In genomic region chr2:145753209-145753608, GRCh38 we compare ENCODE assay signal across 15 cellular contexts.
DNase-seq lines count a peak whose midpoint lies in the region; ATAC-seq, FAIRE-seq and TF ChIP-seq lines count a peak whose summit lies in the region.
"Had no signal": no experiment of that assay in that cellular context is flagged by ENCODE, and none has a peak within 500 bp of the region (broad histone marks: within the 10 kb centered on the region; RNA-seq: fewer than 3 reads in every experiment).

No MANE protein-coding gene starts in this region.

- TF ChIP-seq CTCF in HepG2 (CRISPR knock-in tag; IDR thresholded peaks at IDR 0.05) (no peak), right lobe of liver (IDR thresholded peaks at IDR 0.05) (no peak), neural progenitor cell (IDR thresholded peaks at IDR 0.05) (no peak), upper lobe of right lung (IDR thresholded peaks at IDR 0.05) (no peak)

- in situ Hi-C loops in HepG2 (cut with HindIII; ENCODE audit: extremely low pct_ligation_motif_present, low pct_unique_long_range_greater_than_20kb) = no loop called here

- H3K9me3 ChIP-seq in HepG2 (ENCODE audit: low read length) = no peaks in the 10 kb centered on the region
- H3K9me3 ChIP-seq in right lobe of liver = no peaks in the 10 kb centered on the region
- H3K9me3 ChIP-seq in neural progenitor cell (ENCODE audit: low read depth) = no peaks in the 10 kb centered on the region
- no peaks in the 10 kb centered on the region for H3K9me3 ChIP-seq in upper lobe of right lung
- H3K9me3 ChIP-seq: Caco-2 had no signal

- no TSS peak for BruUV-seq in HepG2 (replicated peaks; lab: Mats Ljungman, UMichigan)

- H3K4me2 ChIP-seq in HepG2 (ENCODE audit: low read depth, low read length) (peak overlapping the region; percentile 19; the same call in 1 of the 2 replicates), neural progenitor cell (peak overlapping the region; percentile 47)

- POLR2A ChIA-PET in HepG2 (lab: Yijun Ruan, JAX) = interaction anchor here (0.7 to 3.2 kb wide), 5 partner anchors 8 to 70 kb away, joined by 3 to 31 read pairs (median 10); no protein-coding TSS in a partner anchor

- intact Hi-C loops in HepG2 (cut with micrococcal nuclease; ENCODE audit: unreplicated experiment) = loop anchor here (2.0 kb wide), 1 partner anchor 70 kb away; no protein-coding TSS in a partner anchor
- intact Hi-C loops in right lobe of liver (cut with DNase I) = no loop called here
- intact Hi-C loops in dendritic cell treated with granulocyte-macrophage colony-stimulating factor and Interleukin-4, amounts not matched to agents 40 ng/mL and 50 ng/mL, for 4 days (cut with micrococcal nuclease) = loop anchor here (5.0 to 10.0 kb wide), 2 partner anchors 1146 to 1608 kb away; no protein-coding TSS in a partner anchor
- intact Hi-C loops in upper lobe of right lung (cut with DNase I) = no loop called here

- DNase-seq in HepG2 (ENCODE audit: low spot score) = no peak
- no peak for DNase-seq in right lobe of liver
- DNase-seq in neural progenitor cell (ENCODE audit: low spot score) = peak; percentile 69
- DNase-seq in upper lobe of right lung = no peak
- DNase-seq in cortex of kidney (lab: John Stamatoyannopoulos, UW) = no peak
- DNase-seq in HCEC 1CT = no peak
- no peak for DNase-seq in activated naive CD4-positive, alpha-beta T cell treated with Interleukin-2 at 50 U/mL for 16 hours
- DNase-seq: activated T-cell treated with anti-CD3 and anti-CD28 coated beads, Interleukin-2, amount 50 U/mL, for 1 hour; central memory CD4-positive, alpha-beta T cell; NCI-H2227 treated with DMSO at 0.1 percent for 48 hours had no signal

- H3K27me3 ChIP-seq in HepG2 (ENCODE audit: control insufficient read depth in 1 of 2, insufficient read depth in 2 of 2, low read length in 2 of 2) (no peaks in the 10 kb centered on the region), right lobe of liver (no peaks in the 10 kb centered on the region), neural progenitor cell (no peaks in the 10 kb centered on the region), upper lobe of right lung (no peaks in the 10 kb centered on the region)

- no peaks in the 10 kb centered on the region for H3K27me3 Mint-ChIP-seq in dendritic cell treated with granulocyte-macrophage colony-stimulating factor and Interleukin-4, amounts not matched to agents 40 ng/mL and 50 ng/mL, for 4 days
- H3K27me3 Mint-ChIP-seq in neural progenitor cell (ENCODE audit: insufficient read depth, low read depth) = peaks cover 8% of the 10 kb centered on the region
- H3K27me3 Mint-ChIP-seq: activated naive CD8-positive, alpha-beta T cell had no signal

- H3K4me3 ChIP-seq in HepG2 (replicated peaks in 1 of 3; ENCODE audit: insufficient read depth in 1 of 3, low read depth in 2 of 3, low read length in 3 of 3) (no peak overlapping the region), right lobe of liver (no peak overlapping the region), neural progenitor cell (no peak overlapping the region), upper lobe of right lung (no peak overlapping the region)
- H3K4me3 ChIP-seq: skin epidermis had no signal

- peaks cover 73% of the 10 kb centered on the region for H3K4me1 ChIP-seq in HepG2 (ENCODE audit: insufficient read depth, low read length)
- H3K4me1 ChIP-seq in right lobe of liver = peaks cover 0 to 4% (median 0%) of the 10 kb centered on the region in 4 donors
- peaks cover 22% of the 10 kb centered on the region for H3K4me1 ChIP-seq in neural progenitor cell
- H3K4me1 ChIP-seq in upper lobe of right lung = peaks cover 27% of the 10 kb centered on the region

- H3K27ac ChIP-seq in HepG2 (ENCODE audit: extremely low read length, insufficient read depth, low read length) (peak overlapping the region; percentile 78), right lobe of liver (no peak overlapping the region), neural progenitor cell (no peak overlapping the region), upper lobe of right lung (peak overlapping the region; percentile 59)

- CTCF ChIA-PET in HepG2 (lab: Yijun Ruan, JAX; ENCODE audit: low intra/inter-chr PET ratio, low total read pairs) = no interaction called here

- WGBS in HepG2 (ENCODE audit: low lambda C conversion rate) = 91% methylated on average over 5 of the region's 5 CpGs
- WGBS in right lobe of liver (ENCODE audit: insufficient coverage, low coverage, low lambda C conversion rate, missing lambda C conversion rate) = 70% methylated on average over 3 of the region's 5 CpGs

- H3F3A ChIP-seq in neural progenitor cell (ENCODE audit: low read depth) = peaks cover 22% of the 10 kb centered on the region

- H3K4me3 Mint-ChIP-seq in dendritic cell treated with granulocyte-macrophage colony-stimulating factor and Interleukin-4, amounts not matched to agents 40 ng/mL and 50 ng/mL, for 4 days = no peak overlapping the region
- no peak overlapping the region for H3K4me3 Mint-ChIP-seq in neural progenitor cell
- H3K4me3 Mint-ChIP-seq: activated naive CD8-positive, alpha-beta T cell; stimulated activated effector memory CD8-positive, alpha-beta T cell treated with anti-CD3 and anti-CD28 coated beads, Interleukin-12 subunit alpha, Interleukin-12 subunit beta, amount 100 ng/mL, for 72 hours had no signal

- H4K20me1 ChIP-seq in HepG2 (ENCODE audit: insufficient read depth, low read length) (no peaks in the 10 kb centered on the region), neural progenitor cell (ENCODE audit: low read depth) (no peaks in the 10 kb centered on the region)

- ATAC-seq in HepG2 (no peak), right lobe of liver (no peak), upper lobe of right lung (no peak)
- ATAC-seq: stimulated activated effector memory CD8-positive, alpha-beta T cell treated with anti-CD3 and anti-CD28 coated beads, Interleukin-12 subunit alpha, Interleukin-12 subunit beta, amount 100 ng/mL, for 72 hours had no signal

- peak overlapping the region; percentile 96 for H2AFZ ChIP-seq in HepG2 (ENCODE audit: low read length)
- no peak overlapping the region for H2AFZ ChIP-seq in neural progenitor cell (replicated peaks)

- no peaks in the 10 kb centered on the region for H3K79me2 ChIP-seq in HepG2 (ENCODE audit: insufficient read depth, low read length)
- H3K79me2 ChIP-seq in neural progenitor cell (ENCODE audit: low read depth) = no peaks in the 10 kb centered on the region

- FAIRE-seq in HepG2 (lab: Jason Lieb, UNC) = no peak

- H3K36me3 ChIP-seq in HepG2 (replicated peaks in 1 of 2; ENCODE audit: control insufficient read depth in 1 of 2, insufficient read depth in 2 of 2, low read length in 2 of 2) = no peaks in the 10 kb centered on the region
- H3K36me3 ChIP-seq in right lobe of liver = no peaks in the 10 kb centered on the region
- no peaks in the 10 kb centered on the region for H3K36me3 ChIP-seq in neural progenitor cell
- H3K36me3 ChIP-seq in upper lobe of right lung = no peaks in the 10 kb centered on the region

- peak overlapping the region; percentile 50 for H3K9ac ChIP-seq in HepG2 (ENCODE audit: insufficient read depth, low read depth, low read length)
- H3K9ac ChIP-seq in neural progenitor cell = no peak overlapping the region

- no peaks in the 10 kb centered on the region for H3K9me3 Mint-ChIP-seq in dendritic cell treated with granulocyte-macrophage colony-stimulating factor and Interleukin-4, amounts not matched to agents 40 ng/mL and 50 ng/mL, for 4 days
- no peaks in the 10 kb centered on the region for H3K9me3 Mint-ChIP-seq in neural progenitor cell
- H3K9me3 Mint-ChIP-seq: stimulated activated effector memory CD8-positive, alpha-beta T cell treated with anti-CD3 and anti-CD28 coated beads, Interleukin-12 subunit alpha, Interleukin-12 subunit beta, amount 100 ng/mL, for 72 hours had no signal

- peak overlapping the region; percentile 82 for H3K27ac Mint-ChIP-seq in dendritic cell treated with granulocyte-macrophage colony-stimulating factor and Interleukin-4, amounts not matched to agents 40 ng/mL and 50 ng/mL, for 4 days
- H3K27ac Mint-ChIP-seq in neural progenitor cell = no peak overlapping the region
- H3K27ac Mint-ChIP-seq: activated naive CD8-positive, alpha-beta T cell; stimulated activated effector memory CD8-positive, alpha-beta T cell treated with anti-CD3 and anti-CD28 coated beads, Interleukin-12 subunit alpha, Interleukin-12 subunit beta, amount 100 ng/mL, for 72 hours had no signal

- TF ChIP-seq POLR2A in HepG2 (IDR thresholded peaks at IDR 0.05; ENCODE audit: insufficient read depth in 1 of 2, low read depth in 2 of 2, low read length in 2 of 2) (no peak), right lobe of liver (IDR thresholded peaks at IDR 0.05) (no peak)

- TF ChIP-seq EP300 in HepG2 (IDR thresholded peaks at IDR 0.05; ENCODE audit: low read depth in 2 of 2, low read length in 2 of 2) (no peak), HepG2 (CRISPR knock-in tag; IDR thresholded peaks at IDR 0.05; ENCODE audit: borderline replicate concordance) (no peak)

- no peaks in the 10 kb centered on the region for H3K36me3 Mint-ChIP-seq in dendritic cell treated with granulocyte-macrophage colony-stimulating factor and Interleukin-4, amounts not matched to agents 40 ng/mL and 50 ng/mL, for 4 days (ENCODE audit: low read depth)
- H3K36me3 Mint-ChIP-seq in neural progenitor cell = no peaks in the 10 kb centered on the region
- H3K36me3 Mint-ChIP-seq: activated naive CD8-positive, alpha-beta T cell; stimulated activated effector memory CD8-positive, alpha-beta T cell treated with anti-CD3 and anti-CD28 coated beads, Interleukin-12 subunit alpha, Interleukin-12 subunit beta, amount 100 ng/mL, for 72 hours had no signal

- peaks cover 41% of the 10 kb centered on the region for H3K4me1 Mint-ChIP-seq in dendritic cell treated with granulocyte-macrophage colony-stimulating factor and Interleukin-4, amounts not matched to agents 40 ng/mL and 50 ng/mL, for 4 days (ENCODE audit: low read depth)
- peaks cover 24% of the 10 kb centered on the region for H3K4me1 Mint-ChIP-seq in neural progenitor cell

- no peak for TF ChIP-seq RAD21 in HepG2 (CRISPR knock-in tag; IDR thresholded peaks at IDR 0.05)

TF ChIP-seq in HepG2, 621 proteins besides CTCF, POLR2A, EP300 and RAD21 (continues in another document):
- TF ChIP-seq MYC (CRISPR knock-in tag; IDR thresholded peaks at IDR 0.05; ENCODE audit: borderline replicate concordance) = no peak
- no peak for TF ChIP-seq HNRNPL (IDR thresholded peaks at IDR 0.05; ENCODE audit: low read depth, low read length)
- TF ChIP-seq MED8 (CRISPR knock-in tag; IDR thresholded peaks at IDR 0.05; ENCODE audit: insufficient replicate concordance) = peak; percentile 40
- TF ChIP-seq ZBTB37 (CRISPR knock-in tag; IDR thresholded peaks at IDR 0.05) = 0 out of 2 replicates have a peak, but pooled peaks have one; percentile 35

Comparison
In these comparisons a context has a peak if more than half of its experiments do, and no peak if none do; other contexts are left out.
1. H3K27ac ChIP-seq: peak in HepG2 (single experiment) and upper lobe of right lung (single experiment); none in right lobe of liver (0 of 3) and neural progenitor cell (single experiment).
2. intact Hi-C loops: an anchor here in HepG2 (2.0 kb wide) and dendritic cell treated with granulocyte-macrophage colony-stimulating factor and Interleukin-4, amounts not matched to agents 40 ng/mL and 50 ng/mL, for 4 days (5.0 to 10.0 kb wide); none called in right lobe of liver and upper lobe of right lung.